ENCODE assay signal across 12 cellular contexts in genomic region chr22:31870890-31871289, GRCh38.
DNase-seq lines count a peak whose midpoint lies in the region; ATAC-seq, FAIRE-seq and TF ChIP-seq lines count a peak whose summit lies in the region.
"Had no signal": no experiment of that assay in that cellular context is flagged by ENCODE, and none has a peak within 500 bp of the region (broad histone marks: within the 10 kb centered on the region; RNA-seq: fewer than 3 reads in every experiment).

No MANE protein-coding gene starts in this region.

- peaks cover 4% of the 10 kb centered on the region for H3K4me1 Mint-ChIP-seq in activated T-helper 2 cell treated with anti-CD3 and anti-CD28 coated beads, Interferon-gamma antibody, Interleukin-2, Interleukin-4, amounts not matched to agents 10 μg/mL and 5 μg/mL and 100 μg/mL, durations not matched to agents 14 hours and 24 hours and 36 hours (ENCODE audit: low read depth)

- H3K4me3 ChIP-seq in A549, result no peak overlapping the region
- H3K4me3 ChIP-seq in brain microvascular endothelial cell (ENCODE audit: low read depth, low read length), result no peak overlapping the region

- POLR2A ChIA-PET in A549 (lab: Yijun Ruan, JAX), result no interaction called here

- no peak overlapping the region for H3K4me3 Mint-ChIP-seq in activated T-helper 2 cell treated with anti-CD3 and anti-CD28 coated beads, Interferon-gamma antibody, Interleukin-2, Interleukin-4, amounts not matched to agents 10 μg/mL and 5 μg/mL and 100 μg/mL, durations not matched to agents 14 hours and 24 hours and 36 hours (ENCODE audit: low read depth)
- H3K4me3 Mint-ChIP-seq: activated naive CD4-positive, alpha-beta T cell treated with anti-CD3 and anti-CD28 coated beads, Interleukin-2, amount 10 ng/mL, durations not matched to agents 7 days and 5 days had no signal

- H3K4me1 ChIP-seq in A549, result peaks cover 18% of the 10 kb centered on the region
- H3K4me1 ChIP-seq: BE2C had no signal

- DNase-seq in A549 (ENCODE audit: low read depth in 1 of 2, low spot score in 1 of 2) (peak; percentile 68 to 74), KG1 (lab: John Stamatoyannopoulos, UW) (peak; percentile 26), brain microvascular endothelial cell (peak; percentile 93), NCI-H1105 treated with DMSO at 0.1 percent for 48 hours (lab: John Stamatoyannopoulos, UW) (no peak), NCI-H2227 (lab: John Stamatoyannopoulos, UW; ENCODE audit: unreplicated experiment) (no peak)
- no peak for DNase-seq in activated T-helper 2 cell treated with anti-CD3 and anti-CD28 coated beads, Interferon-gamma antibody, Interleukin-2, Interleukin-4, amounts not matched to agents 10 μg/mL and 5 μg/mL and 100 μg/mL, durations not matched to agents 14 hours and 24 hours and 36 hours (ENCODE audit: low spot score)
- DNase-seq: activated CD4-positive, CD25-positive, alpha-beta regulatory T cell; activated naive CD4-positive, alpha-beta T cell treated with anti-CD3 and anti-CD28 coated beads, Interleukin-2, amount 10 ng/mL, durations not matched to agents 7 days and 5 days; BE2C had no signal

- WGBS in A549 (ENCODE audit: missing lambda C conversion rate), result 16% methylated on average over 6 of the region's 6 CpGs

- H3K27me3 ChIP-seq in brain microvascular endothelial cell (replicated peaks), result no peaks in the 10 kb centered on the region
- H3K27me3 ChIP-seq: BE2C had no signal

- no peak for TF ChIP-seq POLR2A in A549 (IDR thresholded peaks at IDR 0.05; ENCODE audit: low read length)

- H3K27ac ChIP-seq in A549 (peak overlapping the region in 1 of 2 experiments; percentile 33; a peak in 1 of 6 replicates), brain microvascular endothelial cell (peak overlapping the region; percentile 48)

- TF ChIP-seq EP300 in A549 (IDR thresholded peaks at IDR 0.05), result no peak

- peak; percentile 37 for TF ChIP-seq CTCF in A549 (IDR thresholded peaks at IDR 0.05)
- peak; percentile 79 for TF ChIP-seq CTCF in brain microvascular endothelial cell (IDR thresholded peaks at IDR 0.05; ENCODE audit: low read depth, low read length, missing control alignments)

- peak overlapping the region; percentile 40 for H3K4me2 ChIP-seq in A549

- intact Hi-C loops in activated T-helper 2 cell treated with anti-CD3 and anti-CD28 coated beads, Interferon-gamma antibody, Interleukin-2, Interleukin-4, amounts not matched to agents 10 μg/mL and 5 μg/mL and 100 μg/mL, durations not matched to agents 14 hours and 24 hours and 36 hours (cut with micrococcal nuclease), result no loop called here

- H3K36me3 Mint-ChIP-seq in activated T-helper 2 cell treated with anti-CD3 and anti-CD28 coated beads, Interferon-gamma antibody, Interleukin-2, Interleukin-4, amounts not matched to agents 10 μg/mL and 5 μg/mL and 100 μg/mL, durations not matched to agents 14 hours and 24 hours and 36 hours (ENCODE audit: low read depth), result peaks cover 35% of the 10 kb centered on the region

- FAIRE-seq in A549 (lab: Jason Lieb, UNC) (no peak), islet of Langerhans (lab: Jason Lieb, UNC) (peak; percentile 95)
- FAIRE-seq: GM12891 had no signal

- ATAC-seq in A549, result peak; percentile 98 to 99
- ATAC-seq in GM18502 (IDR thresholded peaks at IDR 0.05; ENCODE audit: poor library complexity, unreplicated experiment), result no peak

- no peaks in the 10 kb centered on the region for H3K9me3 ChIP-seq in A549
- H3K9me3 ChIP-seq: BE2C had no signal

- no peak overlapping the region for H3K27ac Mint-ChIP-seq in activated T-helper 2 cell treated with anti-CD3 and anti-CD28 coated beads, Interferon-gamma antibody, Interleukin-2, Interleukin-4, amounts not matched to agents 10 μg/mL and 5 μg/mL and 100 μg/mL, durations not matched to agents 14 hours and 24 hours and 36 hours
- H3K27ac Mint-ChIP-seq: activated naive CD4-positive, alpha-beta T cell treated with anti-CD3 and anti-CD28 coated beads, Interleukin-2, amount 10 ng/mL, durations not matched to agents 7 days and 5 days had no signal

- no peaks in the 10 kb centered on the region for H3K9me3 Mint-ChIP-seq in activated T-helper 2 cell treated with anti-CD3 and anti-CD28 coated beads, Interferon-gamma antibody, Interleukin-2, Interleukin-4, amounts not matched to agents 10 μg/mL and 5 μg/mL and 100 μg/mL, durations not matched to agents 14 hours and 24 hours and 36 hours
- H3K9me3 Mint-ChIP-seq: activated naive CD4-positive, alpha-beta T cell treated with anti-CD3 and anti-CD28 coated beads, Interleukin-2, amount 10 ng/mL, durations not matched to agents 7 days and 5 days had no signal

- H3K36me3 ChIP-seq in brain microvascular endothelial cell (replicated peaks), result peaks cover 3% of the 10 kb centered on the region

- CTCF ChIA-PET in A549 (lab: Yijun Ruan, JAX), result interaction anchor here (0.5 to 2.7 kb wide), 26 partner anchors 9 to 216 kb away, joined by 3 to 36 read pairs (median 3); no protein-coding TSS in a partner anchor

- in situ Hi-C loops in brain microvascular endothelial cell (cut with HindIII; ENCODE audit: low pct_ligation_motif_present, low sequenced_read_pairs), result no loop called here

- peak in 1 of 2 experiments; percentile 42; a peak in 3 of 5 replicates for TF ChIP-seq RAD21 in A549 (conservative IDR thresholded peaks at IDR 0.05 in 1 of 2, IDR thresholded peaks at IDR 0.05 in 1 of 2)

- no peaks in the 10 kb centered on the region for H3K27me3 Mint-ChIP-seq in activated T-helper 2 cell treated with anti-CD3 and anti-CD28 coated beads, Interferon-gamma antibody, Interleukin-2, Interleukin-4, amounts not matched to agents 10 μg/mL and 5 μg/mL and 100 μg/mL, durations not matched to agents 14 hours and 24 hours and 36 hours (ENCODE audit: low read depth)
- H3K27me3 Mint-ChIP-seq: activated naive CD4-positive, alpha-beta T cell treated with anti-CD3 and anti-CD28 coated beads, Interleukin-2, amount 10 ng/mL, durations not matched to agents 7 days and 5 days had no signal

TF ChIP-seq in A549, 52 proteins besides CTCF, POLR2A, EP300 and RAD21 (continues in another document):
- TF ChIP-seq SMC3 (IDR thresholded peaks at IDR 0.05), result peak; percentile 50; the same call in 2 of the 3 replicates
- TF ChIP-seq HOXA7 (CRISPR knock-in tag; IDR thresholded peaks at IDR 0.05), result no peak
- no peak for TF ChIP-seq HDAC2 (IDR thresholded peaks at IDR 0.05)
- TF ChIP-seq BHLHE40 (IDR thresholded peaks at IDR 0.05; ENCODE audit: low read depth, low read length), result no peak
- TF ChIP-seq E2F6 (IDR thresholded peaks at IDR 0.05; ENCODE audit: borderline replicate concordance, low read depth), result no peak
- no peak for TF ChIP-seq HES2 (IDR thresholded peaks at IDR 0.05)
- no peak for TF ChIP-seq FOSL2 (IDR thresholded peaks at IDR 0.05)
- TF ChIP-seq FOSL2 (CRISPR knock-in tag; IDR thresholded peaks at IDR 0.05), result peak; percentile 62
- TF ChIP-seq HMGXB4 (CRISPR knock-in tag; IDR thresholded peaks at IDR 0.05; ENCODE audit: borderline replicate concordance), result no peak
- TF ChIP-seq JUNB (IDR thresholded peaks at IDR 0.05), result no peak; the same call in 1 of the 2 replicates
- no peak for TF ChIP-seq HEYL (CRISPR knock-in tag; IDR thresholded peaks at IDR 0.05)
- no peak for TF ChIP-seq KDM1A (IDR thresholded peaks at IDR 0.05; ENCODE audit: low read depth)
- TF ChIP-seq CBX8 (IDR thresholded peaks at IDR 0.05), result no peak
- TF ChIP-seq NFE2L2 (conservative IDR thresholded peaks at IDR 0.05; ENCODE audit: low read length), result no peak
- TF ChIP-seq MAX (IDR thresholded peaks at IDR 0.05), result peak; percentile 62
- no peak for TF ChIP-seq CHD4 (IDR thresholded peaks at IDR 0.05; ENCODE audit: borderline replicate concordance)
- no peak for TF ChIP-seq PBX3 (IDR thresholded peaks at IDR 0.05)

Comparison
In these comparisons a context has a peak if more than half of its experiments do, and no peak if none do; other contexts are left out.
1. DNase-seq: peak in A549 (2 of 2), KG1 (single experiment) and brain microvascular endothelial cell (single experiment); none in NCI-H1105 treated with DMSO at 0.1 percent for 48 hours (single experiment), activated T-helper 2 cell treated with anti-CD3 and anti-CD28 coated beads, Interferon-gamma antibody, Interleukin-2, Interleukin-4, amounts not matched to agents 10 μg/mL and 5 μg/mL and 100 μg/mL, durations not matched to agents 14 hours and 24 hours and 36 hours (single experiment) and NCI-H2227 (single experiment).